In genomic region chr1:165581926-165582325, GRCh38 we compare ENCODE assay signal across 40 cellular contexts. TPM values are rescaled to one million over a fixed set of nuclear protein-coding genes. Genes with fewer than 3 reads are reported as not detected.
"Had no signal": no experiment of that assay in that cellular context is flagged by ENCODE, and none has a peak within 500 bp of the region (broad histone marks: within the 10 kb centered on the region; RNA-seq: fewer than 3 reads in every experiment).

No MANE protein-coding gene starts in this region.

- ATAC-seq: activated naive CD4-positive, alpha-beta T cell treated with anti-CD3 and anti-CD28 coated beads, Interleukin-2, amount 50 U/mL, for 72 hours; activated naive CD8-positive, alpha-beta T cell treated with anti-CD3 and anti-CD28 coated beads, Interleukin-2, amount 50 U/mL, for 24 hours; activated T-cell treated with anti-CD3 and anti-CD28 coated beads, Interleukin-2, amount 50 U/mL, for 4 hours; activated T-cell treated with anti-CD3 and anti-CD28 coated beads, Interleukin-2, amount 50 U/mL, for 72 hours; activated T-helper 17 cell treated with anti-CD3 and anti-CD28 coated beads, Interleukin-2, amount 50 U/mL, for 72 hours; body of pancreas had no signal

- H3K4me3 ChIP-seq: adrenal gland, ascending aorta, body of pancreas, breast epithelium, cardiac muscle cell had no signal

- H3K27me3 ChIP-seq: ascending aorta, body of pancreas, breast epithelium, cardiac muscle cell had no signal

- DNase-seq: activated effector memory CD4-positive, alpha-beta T cell treated with anti-CD3 and anti-CD28 coated beads, Interleukin-2, amount 50 U/mL, for 16 hours; activated effector memory CD4-positive, alpha-beta T cell treated with Interleukin-2 at 50 U/mL for 16 hours; activated gamma-delta T cell; activated gamma-delta T cell treated with Interleukin-2 at 50 U/mL for 16 hours; activated naive CD4-positive, alpha-beta T cell; activated naive CD4-positive, alpha-beta T cell treated with anti-CD3 and anti-CD28 coated beads for 36 hours; activated naive CD4-positive, alpha-beta T cell treated with anti-CD3 and anti-CD28 coated beads, Interleukin-2, amount 10 ng/mL, durations not matched to agents 7 days and 5 days; activated naive CD4-positive, alpha-beta T cell treated with anti-CD3 and anti-CD28 coated beads, Interleukin-2, amount 50 U/mL, for 16 hours; activated naive CD4-positive, alpha-beta T cell treated with Interleukin-2 at 50 U/mL for 16 hours; activated naive CD8-positive, alpha-beta T cell treated with anti-CD3 and anti-CD28 coated beads for 36 hours; activated naive CD8-positive, alpha-beta T cell treated with anti-CD3 and anti-CD28 coated beads, Interleukin-2, amount 10 ng/mL, durations not matched to agents 7 days and 5 days; activated naive CD8-positive, alpha-beta T cell treated with anti-CD3 and anti-CD28 coated beads, Interleukin-2, amount 50 U/mL, for 24 hours; activated T-cell treated with anti-CD3 and anti-CD28 coated beads, Interleukin-2, amount 50 U/mL, for 1 hour; activated T-cell treated with anti-CD3 and anti-CD28 coated beads, Interleukin-2, amount 50 U/mL, for 24 hours; activated T-cell treated with anti-CD3 and anti-CD28 coated beads, Interleukin-2, amount 50 U/mL, for 4 hours; activated T-cell treated with anti-CD3 and anti-CD28 coated beads, Interleukin-2, amount 50 U/mL, for 48 hours; activated T-cell treated with anti-CD3 and anti-CD28 coated beads, Interleukin-2, amount 50 U/mL, for 72 hours; adrenal gland; amniotic stem cell; amygdala; anterior cingulate cortex; aorta; body of pancreas; brain microvascular endothelial cell; caudate nucleus; central memory CD4-positive, alpha-beta T cell; cerebellar nuclear complex had no signal

- H3K36me3 ChIP-seq: adrenal gland, ascending aorta, brain microvascular endothelial cell, breast epithelium, cardiac muscle cell had no signal

- H3K27ac ChIP-seq: adrenal gland, ascending aorta, body of pancreas, brain microvascular endothelial cell, breast epithelium, cardiac muscle cell had no signal

- H3K9me3 ChIP-seq: adrenal gland, ascending aorta, body of pancreas, breast epithelium had no signal

- H3K4me1 ChIP-seq: adrenal gland, ascending aorta, body of pancreas, breast epithelium had no signal

RNA-seq across cellular contexts. Expression of gene LRRC52, which starts 38.1 kb away (rescaled TPM):
- total RNA-seq: activated naive CD4-positive, alpha-beta T cell treated with anti-CD3 and anti-CD28 coated beads for 36 hours; activated naive CD4-positive, alpha-beta T cell treated with anti-CD3 and anti-CD28 coated beads, Interleukin-2, amount 50 U/mL, for 72 hours; activated naive CD8-positive, alpha-beta T cell treated with anti-CD3 and anti-CD28 coated beads for 36 hours; activated naive CD8-positive, alpha-beta T cell treated with anti-CD3 and anti-CD28 coated beads, Interleukin-2, amount 10 ng/mL, durations not matched to agents 7 days and 5 days; activated T-cell treated with anti-CD3 and anti-CD28 coated beads, Interleukin-2, amount 50 U/mL, for 4 hours; activated T-cell treated with anti-CD3 and anti-CD28 coated beads, Interleukin-2, amount 50 U/mL, for 72 hours; activated T-helper 1 cell treated with anti-CD3 and anti-CD28 coated beads, Interleukin-12 subunit alpha, Interleukin-12 subunit beta, Interleukin-2, Interleukin-4 antibody, amounts not matched to agents 30 ng/mL and 10 ng/mL and 1 ng/mL, durations not matched to agents 14 hours and 24 hours and 36 hours; activated T-helper 17 cell treated with anti-CD3 and anti-CD28 coated beads, Interleukin-2, amount 50 U/mL, for 72 hours; activated T-helper 2 cell treated with anti-CD3 and anti-CD28 coated beads, Interferon-gamma antibody, Interleukin-2, Interleukin-4, amounts not matched to agents 10 μg/mL and 5 μg/mL and 100 μg/mL, durations not matched to agents 14 hours and 24 hours and 36 hours; adrenal gland; aorta; ascending aorta; astrocyte; body of pancreas; breast epithelium; bronchial epithelial cell; cardiac septum; cerebellum; chondrocyte had no signal
- polyA plus RNA-seq: adipose tissue, adrenal gland, aorta had no signal
